8 cellular contexts compared by ENCODE assay signal in genomic region chrX:24150051-24150790, GRCh38. TPM values are rescaled to one million over a fixed set of nuclear protein-coding genes. Genes with fewer than 3 reads are reported as not detected.
A peak's percentile ranks its signal among the peaks of the same experiment; 100 is the strongest.
DNase-seq lines count a peak whose midpoint lies in the region; ATAC-seq, FAIRE-seq and TF ChIP-seq lines count a peak whose summit lies in the region.

No MANE protein-coding gene starts in this region.

- H3K9me3 ChIP-seq in lower lobe of right lung: no peaks in the 10 kb centered on the region

- peak overlapping the region; percentile 79 for H3K4me3 Mint-ChIP-seq in activated CD4-positive, alpha-beta memory T cell treated with anti-CD3 and anti-CD28 coated beads for 36 hours

- H3K9me3 Mint-ChIP-seq in activated CD4-positive, alpha-beta memory T cell treated with anti-CD3 and anti-CD28 coated beads for 36 hours: no peaks in the 10 kb centered on the region

- H3K4me1 ChIP-seq in lower lobe of right lung: peaks cover 49% of the 10 kb centered on the region

- POLR2A ChIA-PET in activated CD4-positive, alpha-beta memory T cell treated with anti-CD3 and anti-CD28 coated beads for 36 hours (lab: Charles Lee): interaction anchor here (1.5 kb wide), 1 partner anchor 69 kb away, joined by 3 read pairs; no protein-coding TSS in a partner anchor

- intact Hi-C loops in activated CD4-positive, alpha-beta memory T cell treated with anti-CD3 and anti-CD28 coated beads for 36 hours (cut with micrococcal nuclease): loop anchor here (1.0 to 5.0 kb wide), 8 partner anchors 19 to 407 kb away; partner anchors contain the start of genes ACOT9, APOO, EIF2S3 and SAT1
- intact Hi-C loops in dorsolateral prefrontal cortex (cut with DNase I) (loop anchor here in 1 of 2 donors (10.0 kb wide), 2 partner anchors 95 kb away; partner anchors contain the start of gene EIF2S3), lower lobe of right lung (cut with DNase I) (no loop called here)

- no peaks in the 10 kb centered on the region for H3K36me3 ChIP-seq in lower lobe of right lung

- CTCF ChIA-PET in activated CD4-positive, alpha-beta memory T cell treated with anti-CD3 and anti-CD28 coated beads for 36 hours (lab: Charles Lee): interaction anchor here (1.1 kb wide), 1 partner anchor 69 kb away, joined by 3 read pairs; no protein-coding TSS in a partner anchor

- peak; percentile 47 for TF ChIP-seq CTCF in C4-2B (conservative IDR thresholded peaks at IDR 0.05)
- TF ChIP-seq CTCF in dorsolateral prefrontal cortex (IDR thresholded peaks at IDR 0.05 in 54 of 56, conservative IDR thresholded peaks at IDR 0.05 in 2 of 56; ENCODE audit: low read depth in 1 of 56, partially characterized antibody in 56 of 56): peak in 54 of 56 donors; percentile 26 to 85 (median 66)
- TF ChIP-seq CTCF in lower lobe of right lung (IDR thresholded peaks at IDR 0.05): peak; percentile 43

- H3K27ac ChIP-seq in C4-2B (peak overlapping the region; percentile 98), dorsolateral prefrontal cortex (peak overlapping the region; percentile 92 to 100 (median 99)), lower lobe of right lung (peak overlapping the region; percentile 95)

- no peaks in the 10 kb centered on the region for H3K27me3 Mint-ChIP-seq in activated CD4-positive, alpha-beta memory T cell treated with anti-CD3 and anti-CD28 coated beads for 36 hours

- DNase-seq in GM19239 (ENCODE audit: insufficient read length, low spot score): peak; percentile 66
- peak; percentile 84 for DNase-seq in NCI-H526 treated with DMSO at 0.1 percent for 48 hours (lab: John Stamatoyannopoulos, UW)
- peak; percentile 89 for DNase-seq in activated CD4-positive, alpha-beta memory T cell treated with anti-CD3 and anti-CD28 coated beads for 36 hours
- DNase-seq in dorsolateral prefrontal cortex: peak; percentile 79 to 93 (median 90)
- peak; percentile 89 for DNase-seq in lower lobe of right lung
- peak; percentile 60 to 78 (median 61) for DNase-seq in stimulated activated CD4-positive, alpha-beta T cell treated with anti-CD3 and anti-CD28 coated beads, TNF-alpha, amount 100 ng/mL, for 24 hours (ENCODE audit: low read depth in 3 of 3)

- no peaks in the 10 kb centered on the region for H3K27me3 ChIP-seq in dorsolateral prefrontal cortex
- no peaks in the 10 kb centered on the region for H3K27me3 ChIP-seq in lower lobe of right lung (ENCODE audit: low read depth)

- peak; percentile 33 for FAIRE-seq in GM19239 (lab: Jason Lieb, UNC)

- H3K27ac Mint-ChIP-seq in activated CD4-positive, alpha-beta memory T cell treated with anti-CD3 and anti-CD28 coated beads for 36 hours: peak overlapping the region; percentile 83

- H3K36me3 Mint-ChIP-seq in activated CD4-positive, alpha-beta memory T cell treated with anti-CD3 and anti-CD28 coated beads for 36 hours: peaks cover 22% of the 10 kb centered on the region

- peaks cover 54% of the 10 kb centered on the region for H3K4me1 Mint-ChIP-seq in activated CD4-positive, alpha-beta memory T cell treated with anti-CD3 and anti-CD28 coated beads for 36 hours (ENCODE audit: low read depth)

- ATAC-seq in HG03442 (IDR thresholded peaks at IDR 0.05; ENCODE audit: unreplicated experiment) (peak; percentile 71), lower lobe of right lung (peak; percentile 90 to 94)

- H3K4me3 ChIP-seq in dorsolateral prefrontal cortex (peak overlapping the region; percentile 43 to 99 (median 86)), lower lobe of right lung (peak overlapping the region; percentile 68)

RNA-seq across cellular contexts. Expression of gene ZFX, which starts 0.7 kb away (rescaled TPM):
- total RNA-seq in activated CD4-positive, alpha-beta memory T cell treated with anti-CD3 and anti-CD28 coated beads for 36 hours: 10 to 100 TPM; 31.1 to 35.5 TPM
- total RNA-seq in dorsolateral prefrontal cortex: 100 to 1,000 TPM in 6 of 120 experiments, 10 to 100 TPM in 114; 38.8 to 111 (median 77.2) TPM
- 39.1 TPM for total RNA-seq in lower lobe of right lung

Comparison
In these comparisons a context has a peak if more than half of its experiments do, and no peak if none do; other contexts are left out.
1. Peak in every context shown above with its lines: DNase-seq, ATAC-seq, H3K4me3 ChIP-seq and H3K27ac ChIP-seq.